Comparison of ENCODE assay signal across 10 cellular contexts in the genomic region with DNA sequence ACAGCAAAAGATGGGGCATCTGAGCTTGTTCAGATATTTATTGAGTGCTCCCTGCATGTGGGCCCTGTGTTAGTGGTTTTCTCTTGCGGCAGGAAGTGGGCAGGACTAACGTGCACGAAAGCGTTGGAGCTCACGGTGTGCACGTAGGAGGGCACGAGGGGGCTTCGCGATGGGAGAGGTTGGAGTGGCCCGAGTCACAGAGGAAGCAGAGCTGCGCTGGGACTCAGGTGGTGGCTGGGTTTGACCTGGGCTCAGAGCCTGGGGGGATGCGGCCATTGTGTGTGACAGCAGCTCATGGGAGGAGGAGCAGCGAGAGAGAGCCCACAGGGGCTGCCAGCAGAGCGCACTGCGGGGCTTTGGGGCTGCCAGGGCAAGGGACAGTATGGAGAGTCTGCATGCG. TPM values are rescaled to one million over a fixed set of nuclear protein-coding genes. Genes with fewer than 3 reads are reported as not detected.
DNase-seq lines count a peak whose midpoint lies in the region; ATAC-seq and TF ChIP-seq lines count a peak whose summit lies in the region.
"Had no signal": no experiment of that assay in that cellular context is flagged by ENCODE, and none has a peak within 500 bp of the region (broad histone marks: within the 10 kb centered on the region; RNA-seq: fewer than 3 reads in every experiment).

No MANE protein-coding gene starts in this region.

- peak; percentile 83 to 86 for ATAC-seq in activated T-cell treated with anti-CD3 and anti-CD28 coated beads, Interleukin-2, amount 50 U/mL, for 4 hours
- ATAC-seq in lower lobe of right lung (peak; percentile 30 to 40), HG03457 (IDR thresholded peaks at IDR 0.05; ENCODE audit: unreplicated experiment) (no peak), left lobe of liver (no peak), HG03460 (IDR thresholded peaks at IDR 0.05; ENCODE audit: unreplicated experiment) (no peak)

- DNase-seq in T follicular helper cell (ENCODE audit: low read depth): peak; percentile 70
- peak; percentile 49 for DNase-seq in activated T-cell treated with anti-CD3 and anti-CD28 coated beads, Interleukin-2, amount 50 U/mL, for 4 hours
- DNase-seq in lower lobe of right lung: no peak
- peak; percentile 55 to 67 for DNase-seq in stimulated activated CD8-positive, alpha-beta memory T cell treated with anti-CD3 and anti-CD28 coated beads, Interleukin-7, amount 100 ng/mL, for 4 hours (ENCODE audit: low read depth in 2 of 2)
- no peak for DNase-seq in left lobe of liver (ENCODE audit: low spot score)
- DNase-seq in SIG-M5 (lab: John Stamatoyannopoulos, UW): no peak
- DNase-seq: NCI-H510A had no signal

- intact Hi-C loops in lower lobe of right lung (cut with DNase I): no loop called here

- H3K9me3 Mint-ChIP-seq in activated T-cell treated with anti-CD3 and anti-CD28 coated beads, Interleukin-2, amount 50 U/mL, for 4 hours: no peaks in the 10 kb centered on the region
- H3K9me3 Mint-ChIP-seq: memory B cell had no signal

- no peaks in the 10 kb centered on the region for H3K27me3 ChIP-seq in lower lobe of right lung (ENCODE audit: low read depth)

- no peak overlapping the region for H3K27ac ChIP-seq in lower lobe of right lung

- peaks cover 55% of the 10 kb centered on the region for H3K36me3 Mint-ChIP-seq in activated T-cell treated with anti-CD3 and anti-CD28 coated beads, Interleukin-2, amount 50 U/mL, for 4 hours (ENCODE audit: insufficient read depth)

- H3K4me3 ChIP-seq in lower lobe of right lung: no peak overlapping the region

- H3K4me1 Mint-ChIP-seq in activated T-cell treated with anti-CD3 and anti-CD28 coated beads, Interleukin-2, amount 50 U/mL, for 4 hours (ENCODE audit: low read depth): peaks cover 52% of the 10 kb centered on the region

- peak overlapping the region; percentile 81 for H3K4me3 Mint-ChIP-seq in activated T-cell treated with anti-CD3 and anti-CD28 coated beads, Interleukin-2, amount 50 U/mL, for 4 hours
- H3K4me3 Mint-ChIP-seq: memory B cell had no signal

- no peaks in the 10 kb centered on the region for H3K9me3 ChIP-seq in lower lobe of right lung

- H3K27me3 Mint-ChIP-seq in activated T-cell treated with anti-CD3 and anti-CD28 coated beads, Interleukin-2, amount 50 U/mL, for 4 hours (ENCODE audit: low read depth): no peaks in the 10 kb centered on the region
- H3K27me3 Mint-ChIP-seq: memory B cell had no signal

- no peak for TF ChIP-seq CTCF in lower lobe of right lung (IDR thresholded peaks at IDR 0.05)

- H3K4me1 ChIP-seq in lower lobe of right lung: no peaks in the 10 kb centered on the region

- peaks cover 100% of the 10 kb centered on the region for H3K36me3 ChIP-seq in lower lobe of right lung

RNA-seq across cellular contexts. Expression of a gene that starts 7.7 kb away (rescaled TPM):
- 10 to 100 TPM; 32.9 to 34.4 (median 34.1) TPM for total RNA-seq in activated T-cell treated with anti-CD3 and anti-CD28 coated beads, Interleukin-2, amount 50 U/mL, for 4 hours
- total RNA-seq in lower lobe of right lung (16.5 TPM), left lobe of liver (5.5 TPM)

RNA-seq across cellular contexts. Expression of a gene that starts 26.4 kb away (rescaled TPM):
- under 1 TPM in 2 of 3 donors, not detected in 1; 0.38 to 0.71 TPM for total RNA-seq in activated T-cell treated with anti-CD3 and anti-CD28 coated beads, Interleukin-2, amount 50 U/mL, for 4 hours
- total RNA-seq in lower lobe of right lung: 0.30 TPM
- 0.18 TPM for total RNA-seq in left lobe of liver

RNA-seq across cellular contexts. Expression of a gene that starts 55.3 kb away (rescaled TPM):
- total RNA-seq in activated T-cell treated with anti-CD3 and anti-CD28 coated beads, Interleukin-2, amount 50 U/mL, for 4 hours: under 1 TPM in 2 of 3 donors, not detected in 1; 0.20 to 0.63 TPM
- total RNA-seq in lower lobe of right lung: 15.5 TPM
- 564 TPM for total RNA-seq in left lobe of liver

Comparison
In these comparisons a context has a peak if more than half of its experiments do, and no peak if none do; other contexts are left out.
1. DNase-seq: peak in T follicular helper cell (single experiment), activated T-cell treated with anti-CD3 and anti-CD28 coated beads, Interleukin-2, amount 50 U/mL, for 4 hours (single experiment) and stimulated activated CD8-positive, alpha-beta memory T cell treated with anti-CD3 and anti-CD28 coated beads, Interleukin-7, amount 100 ng/mL, for 4 hours (2 of 2); none in lower lobe of right lung (single experiment), left lobe of liver (single experiment) and SIG-M5 (single experiment).
2. ATAC-seq: peak in activated T-cell treated with anti-CD3 and anti-CD28 coated beads, Interleukin-2, amount 50 U/mL, for 4 hours (2 of 2) and lower lobe of right lung (2 of 2); none in HG03457 (single experiment), left lobe of liver (single experiment) and HG03460 (single experiment).
3. RNA of a gene that starts 55.3 kb away (total RNA-seq): 564 TPM in left lobe of liver (single experiment); 15.5 TPM in lower lobe of right lung (single experiment) and 0.20 to 0.63 TPM in activated T-cell treated with anti-CD3 and anti-CD28 coated beads, Interleukin-2, amount 50 U/mL, for 4 hours; every median in the first group is over 10 times any median in the second.